ENCODE assay signal across 1 cellular context in the genomic region with DNA sequence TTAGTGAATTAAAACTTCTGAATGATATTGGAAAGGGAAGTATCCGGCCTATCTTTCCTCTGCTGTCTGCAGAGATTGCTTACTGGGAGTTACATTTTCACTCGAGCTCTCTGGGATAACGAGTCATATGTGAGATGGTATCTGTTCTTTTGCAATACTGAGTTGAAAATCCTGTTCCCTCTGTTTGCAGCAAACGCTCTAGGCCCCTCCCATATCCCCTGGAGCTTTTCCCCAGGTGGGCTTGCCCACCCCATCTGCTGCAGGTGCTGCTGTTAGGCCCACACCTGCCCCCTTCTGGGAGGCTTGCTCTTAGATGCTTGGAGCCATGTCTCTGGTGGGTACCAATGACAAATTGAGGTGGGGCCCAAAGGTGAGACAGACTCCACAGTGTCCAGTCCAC.
TF ChIP-seq lines count a peak whose summit lies in the region.

No MANE protein-coding gene starts in this region.

TF ChIP-seq in WTC11, 78 proteins besides CTCF, POLR2A, EP300 and RAD21 (continued from another document):
- TF ChIP-seq, protein P1, sequence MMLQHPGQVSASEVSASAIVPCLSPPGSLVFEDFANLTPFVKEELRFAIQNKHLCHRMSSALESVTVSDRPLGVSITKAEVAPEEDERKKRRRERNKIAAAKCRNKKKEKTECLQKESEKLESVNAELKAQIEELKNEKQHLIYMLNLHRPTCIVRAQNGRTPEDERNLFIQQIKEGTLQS (CRISPR knock-in tag; conservative IDR thresholded peaks at IDR 0.05) = no peak
TF ChIP-seq in WTC11: peak in this region for 1.
